In the genomic region with DNA sequence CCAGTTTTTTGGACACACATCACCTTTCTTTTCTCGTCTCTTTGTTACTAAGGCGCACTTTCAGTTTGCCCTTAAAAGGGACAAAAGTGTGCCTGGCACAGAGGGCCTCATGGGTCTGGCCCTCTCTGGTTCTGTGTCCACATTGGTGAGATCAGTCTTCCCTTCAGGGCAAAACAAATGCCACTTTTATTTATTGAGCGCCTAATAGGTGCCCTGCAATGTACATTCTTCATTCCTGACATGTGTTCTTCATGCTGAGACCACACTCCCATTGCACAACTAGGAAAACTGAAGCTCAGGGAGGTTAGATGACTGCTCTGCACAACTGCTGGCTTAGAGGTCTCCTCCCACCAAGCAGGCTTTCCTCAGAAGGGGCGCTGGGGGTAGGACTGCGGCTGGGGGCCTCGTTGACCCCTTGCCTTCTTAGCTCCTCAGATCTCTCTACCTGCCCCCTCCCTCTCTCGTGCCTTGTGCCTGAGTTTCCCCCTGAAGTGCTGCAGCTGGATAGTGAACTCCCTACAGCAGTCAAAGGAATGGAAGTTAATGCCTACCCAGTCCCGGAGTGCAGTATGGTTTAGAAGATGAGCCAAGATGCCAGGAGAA, we compare ENCODE assay signal across 18 cellular contexts.
DNase-seq lines count a peak whose midpoint lies in the region; ATAC-seq and TF ChIP-seq lines count a peak whose summit lies in the region.
"Had no signal": no experiment of that assay in that cellular context is flagged by ENCODE, and none has a peak within 500 bp of the region (broad histone marks: within the 10 kb centered on the region; RNA-seq: fewer than 3 reads in every experiment).

No MANE protein-coding gene starts in this region.

- H3K9me3 Mint-ChIP-seq in T-cell, result peaks cover 2 to 13% (median 7%) of the 10 kb centered on the region in 3 donors

- intact Hi-C loops in upper lobe of right lung (cut with DNase I), result no loop called here

- H3K36me3 ChIP-seq in WERI-Rb-1 (no peaks in the 10 kb centered on the region), upper lobe of right lung (no peaks in the 10 kb centered on the region)
- H3K36me3 ChIP-seq: BLaER1, SJSA1 had no signal

- H3K27me3 Mint-ChIP-seq in T-cell, result peaks cover 0 to 9% of the 10 kb centered on the region in 2 donors

- no peak for ATAC-seq in upper lobe of right lung
- ATAC-seq in T-cell (replicated peaks in 1 of 4), result no peak
- ATAC-seq: PC-3 had no signal

- DNase-seq in activated effector memory CD4-positive, alpha-beta T cell treated with anti-CD3 and anti-CD28 coated beads, Interleukin-2, amount 50 U/mL, for 16 hours, result peak; percentile 25
- DNase-seq in activated effector memory CD4-positive, alpha-beta T cell treated with Interleukin-2 at 50 U/mL for 16 hours, result no peak
- DNase-seq in WERI-Rb-1 (peak; percentile 6), mesenteric fat pad (ENCODE audit: low spot score) (peak; percentile 53), upper lobe of right lung (peak; percentile 40), T-cell (no peak), AG20443 (ENCODE audit: low spot score) (no peak)
- DNase-seq in stimulated activated naive CD4-positive, alpha-beta T cell (lab: John Stamatoyannopoulos, UW), result no peak
- DNase-seq: CD8-positive, alpha-beta memory T cell; DND-41; KBM-7; NCI-H1048; NCI-H1436 treated with DMSO at 0.1 percent for 48 hours; NCI-H510A; PC-3 had no signal

- no peaks in the 10 kb centered on the region for H3K9me3 ChIP-seq in WERI-Rb-1 (ENCODE audit: severe bottlenecking)
- H3K9me3 ChIP-seq in upper lobe of right lung, result no peaks in the 10 kb centered on the region
- H3K9me3 ChIP-seq: SJSA1 had no signal

- no peaks in the 10 kb centered on the region for H3K4me1 ChIP-seq in upper lobe of right lung
- H3K4me1 ChIP-seq: BLaER1, SJSA1 had no signal

- H3K4me3 ChIP-seq in WERI-Rb-1 (ENCODE audit: low read depth, low read length) (no peak overlapping the region), upper lobe of right lung (no peak overlapping the region)
- H3K4me3 ChIP-seq: BLaER1, SJSA1 had no signal

- H3K27me3 ChIP-seq in WERI-Rb-1 (ENCODE audit: insufficient read depth, low read depth, severe bottlenecking), result no peaks in the 10 kb centered on the region
- no peaks in the 10 kb centered on the region for H3K27me3 ChIP-seq in upper lobe of right lung
- H3K27me3 ChIP-seq: BLaER1 had no signal

- no peak overlapping the region for H3K27ac Mint-ChIP-seq in T-cell
- H3K27ac Mint-ChIP-seq: CD8-positive, alpha-beta memory T cell had no signal

- H3K4me3 Mint-ChIP-seq in T-cell, result no peak overlapping the region
- H3K4me3 Mint-ChIP-seq: CD8-positive, alpha-beta memory T cell had no signal

- no peaks in the 10 kb centered on the region for H3K36me3 Mint-ChIP-seq in T-cell

- H3K27ac ChIP-seq in WERI-Rb-1 (no peak overlapping the region), upper lobe of right lung (no peak overlapping the region)
- H3K27ac ChIP-seq: 22Rv1, BLaER1, SJSA1 had no signal

- CTCF ChIA-PET in T-cell (lab: Charles Lee), result no interaction called here

- POLR2A ChIA-PET in T-cell (lab: Charles Lee), result no interaction called here

- TF ChIP-seq CTCF in WERI-Rb-1 (IDR thresholded peaks at IDR 0.05; ENCODE audit: low read depth, low read length) (no peak), upper lobe of right lung (IDR thresholded peaks at IDR 0.05) (no peak)

- H3K4me1 Mint-ChIP-seq in T-cell, result no peaks in the 10 kb centered on the region
- H3K4me1 Mint-ChIP-seq: CD8-positive, alpha-beta memory T cell had no signal

Comparison
In these comparisons a context has a peak if more than half of its experiments do, and no peak if none do; other contexts are left out.
1. DNase-seq: peak in activated effector memory CD4-positive, alpha-beta T cell treated with anti-CD3 and anti-CD28 coated beads, Interleukin-2, amount 50 U/mL, for 16 hours (single experiment), WERI-Rb-1 (single experiment), mesenteric fat pad (single experiment) and upper lobe of right lung (single experiment); none in activated effector memory CD4-positive, alpha-beta T cell treated with Interleukin-2 at 50 U/mL for 16 hours (single experiment), stimulated activated naive CD4-positive, alpha-beta T cell (0 of 6), T-cell (0 of 34) and AG20443 (single experiment).